Comparison of ENCODE assay signal across 34 cellular contexts in the genomic region with DNA sequence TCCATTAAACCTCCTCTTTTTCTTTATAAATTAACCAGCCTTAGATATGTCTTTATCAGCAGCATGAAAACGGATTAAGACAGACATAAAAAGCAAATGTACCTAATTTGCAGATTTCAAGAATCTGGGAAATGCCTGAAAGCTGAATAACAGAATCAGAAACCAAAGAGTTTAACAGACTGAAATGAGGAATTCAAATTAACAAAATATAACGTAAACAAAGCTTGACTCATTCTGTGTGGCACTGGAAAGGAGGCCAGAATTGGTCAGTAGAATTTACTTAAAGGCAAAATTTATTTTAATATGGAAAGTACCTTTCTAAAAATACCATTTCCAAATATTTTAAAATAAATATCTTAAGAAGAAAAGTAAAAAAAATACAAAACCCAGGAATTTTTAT.
DNase-seq lines count a peak whose midpoint lies in the region; ATAC-seq, FAIRE-seq and TF ChIP-seq lines count a peak whose summit lies in the region.
"Had no signal": no experiment of that assay in that cellular context is flagged by ENCODE, and none has a peak within 500 bp of the region (broad histone marks: within the 10 kb centered on the region; RNA-seq: fewer than 3 reads in every experiment).

No MANE protein-coding gene starts in this region.

- H3K4me1 ChIP-seq in thyroid gland, result no peaks in the 10 kb centered on the region
- H3K4me1 ChIP-seq: left lung had no signal

- no peaks in the 10 kb centered on the region for H3K36me3 ChIP-seq in thyroid gland
- H3K36me3 ChIP-seq: left lung had no signal

- peak; percentile 52 for DNase-seq in AG09309 (ENCODE audit: low read depth)
- DNase-seq in HCEC 1CT, result peak; percentile 75
- DNase-seq in astrocyte of the hippocampus (ENCODE audit: low read depth, low spot score), result peak; percentile 61
- DNase-seq in frontal cortex (ENCODE audit: low spot score in 2 of 2), result no peak
- no peak for DNase-seq in activated CD4-positive, alpha-beta T cell treated with anti-CD3 and anti-CD28 coated beads, Interleukin-2, amount 50 U/mL, for 48 hours
- no peak for DNase-seq in thyroid gland
- DNase-seq: activated CD4-positive, alpha-beta T cell treated with anti-CD3 and anti-CD28 coated beads for 1 hour; activated CD8-positive, alpha-beta memory T cell treated with anti-CD3 and anti-CD28 coated beads for 24 hours; activated gamma-delta T cell; activated naive CD8-positive, alpha-beta T cell treated with anti-CD3 and anti-CD28 coated beads, Interleukin-2, amount 10 ng/mL, durations not matched to agents 7 days and 5 days; AML-193; CD8-positive, alpha-beta T cell; effector CD4-positive, alpha-beta T cell; H7; hypothalamus; immature natural killer cell; left lung; MM.1S; NCI-H1417; NCI-H2081; NCI-H345; NCI-H774; posterior cingulate gyrus; RPMI8226; stimulated activated CD4-positive, alpha-beta T cell treated with anti-CD3 and anti-CD28 coated beads, Interleukin-12 subunit alpha, Interleukin-12 subunit beta, amount 100 ng/mL, for 4 hours; stimulated activated CD4-positive, alpha-beta T cell treated with anti-CD3 and anti-CD28 coated beads, Interleukin-4, amount 100 ng/mL, for 1 hour; T-helper 17 cell had no signal

- ATAC-seq in GM21381 (IDR thresholded peaks at IDR 0.05; ENCODE audit: unreplicated experiment) (no peak), HG03045 (IDR thresholded peaks at IDR 0.05; ENCODE audit: unreplicated experiment) (no peak)
- ATAC-seq: CD8-positive, alpha-beta T cell; K562; left lung; right cardiac atrium; T-helper 17 cell had no signal

- H3K27ac ChIP-seq in thyroid gland, result no peak overlapping the region
- H3K27ac ChIP-seq: epithelial cell of prostate, left lung had no signal

- TF ChIP-seq CTCF in AG09309 (IDR thresholded peaks at IDR 0.05; ENCODE audit: control insufficient read depth, insufficient read depth, low read depth, low read length, missing control alignments) (no peak), thyroid gland (IDR thresholded peaks at IDR 0.05) (no peak)

- 66 to 82% methylated on average over 2 of the region's 2 CpGs for WGBS in thyroid gland, 2 donors

- FAIRE-seq in frontal cortex (lab: Jason Lieb, UNC), result peak; percentile 52
- FAIRE-seq: bronchial epithelial cell, colon, K562 had no signal

- no peaks in the 10 kb centered on the region for H3K9me3 ChIP-seq in thyroid gland

- intact Hi-C loops in thyroid gland (cut with DNase I), result no loop called here

- TF ChIP-seq POLR2A in thyroid gland (IDR thresholded peaks at IDR 0.05), result no peak

- no peaks in the 10 kb centered on the region for H3K27me3 ChIP-seq in thyroid gland
- H3K27me3 ChIP-seq: left lung had no signal

- no peak overlapping the region for H3K4me3 ChIP-seq in AG09309 (ENCODE audit: control insufficient read depth, low read depth, low read length)
- H3K4me3 ChIP-seq in thyroid gland (replicated peaks in 1 of 3), result no peak overlapping the region
- H3K4me3 ChIP-seq: K562, left lung had no signal

Comparison
In these comparisons a context has a peak if more than half of its experiments do, and no peak if none do; other contexts are left out.
1. DNase-seq: peak in AG09309 (single experiment), HCEC 1CT (single experiment) and astrocyte of the hippocampus (single experiment); none in frontal cortex (0 of 2), activated CD4-positive, alpha-beta T cell treated with anti-CD3 and anti-CD28 coated beads, Interleukin-2, amount 50 U/mL, for 48 hours (0 of 2) and thyroid gland (0 of 2).